In the genomic region with DNA sequence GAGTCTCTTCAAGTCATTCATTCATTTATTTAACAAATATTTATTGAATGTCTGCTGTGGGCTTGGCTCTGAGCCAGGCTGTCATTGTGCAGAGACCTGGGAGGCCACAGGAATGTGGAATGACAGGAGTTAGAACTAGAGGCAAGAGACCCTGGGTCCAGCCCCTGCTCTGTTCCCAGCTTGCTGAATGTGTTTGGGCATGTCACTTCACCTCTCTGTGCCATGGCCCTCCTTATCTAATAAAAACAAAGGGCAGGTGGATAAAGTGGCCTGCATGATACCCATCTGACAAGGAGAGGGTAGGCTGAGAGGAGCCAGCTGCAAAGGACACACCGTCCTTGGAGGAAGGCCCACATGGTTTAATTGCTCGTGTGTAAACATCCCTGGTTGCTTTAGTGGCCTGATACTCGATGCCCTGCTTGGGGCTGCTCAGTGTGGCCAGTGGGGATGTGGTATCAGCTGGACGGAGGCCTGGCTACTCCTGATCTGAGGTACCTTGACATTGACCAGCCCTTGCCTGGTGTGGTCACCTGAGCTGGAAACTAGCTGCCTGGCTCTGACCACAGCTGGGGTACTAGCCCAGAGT, we compare ENCODE assay signal across 11 cellular contexts.
DNase-seq lines count a peak whose midpoint lies in the region; ATAC-seq, FAIRE-seq and TF ChIP-seq lines count a peak whose summit lies in the region.
"Had no signal": no experiment of that assay in that cellular context is flagged by ENCODE, and none has a peak within 500 bp of the region (broad histone marks: within the 10 kb centered on the region; RNA-seq: fewer than 3 reads in every experiment).

No MANE protein-coding gene starts in this region.

- H3K27me3 ChIP-seq in left lung (no peaks in the 10 kb centered on the region), ascending aorta (no peaks in the 10 kb centered on the region)

- peak overlapping the region; percentile 57 for H3K27ac ChIP-seq in C4-2B
- no peak overlapping the region for H3K27ac ChIP-seq in left lung
- H3K27ac ChIP-seq in ascending aorta = no peak overlapping the region

- H3K36me3 ChIP-seq in left lung = no peaks in the 10 kb centered on the region
- no peaks in the 10 kb centered on the region for H3K36me3 ChIP-seq in ascending aorta

- H3K4me1 ChIP-seq in left lung (no peaks in the 10 kb centered on the region), ascending aorta (no peaks in the 10 kb centered on the region)

- DNase-seq in HTR-8/SVneo (ENCODE audit: insufficient read length, low spot score) (peak; percentile 17), SHP77 treated with DMSO at 0.1 percent for 48 hours (lab: John Stamatoyannopoulos, UW) (peak; percentile 5), left lung (peak in 1 of 2 donors; percentile 54), NCI-H146 (lab: John Stamatoyannopoulos, UW) (no peak), dermis blood vessel endothelial cell (no peak), ascending aorta (ENCODE audit: low spot score in 2 of 2) (no peak)
- no peak for DNase-seq in activated CD4-positive, alpha-beta T cell treated with anti-CD3 and anti-CD28 coated beads, Interleukin-2, amount 50 U/mL, for 4 hours
- DNase-seq: activated CD4-positive, alpha-beta memory T cell treated with anti-CD3 and anti-CD28 coated beads, Interleukin-2, amount 10 ng/mL, durations not matched to agents 7 days and 5 days; activated naive CD4-positive, alpha-beta T cell treated with Interleukin-2 at 50 U/mL for 16 hours; NCI-H1048 had no signal

- H3K4me3 ChIP-seq in left lung = no peak overlapping the region
- no peak overlapping the region for H3K4me3 ChIP-seq in ascending aorta

- TF ChIP-seq CTCF in C4-2B (conservative IDR thresholded peaks at IDR 0.05) = no peak
- no peak for TF ChIP-seq CTCF in left lung (IDR thresholded peaks at IDR 0.05)
- no peak for TF ChIP-seq CTCF in ascending aorta (IDR thresholded peaks at IDR 0.05)

- peak; percentile 80 for ATAC-seq in left lung

- intact Hi-C loops in left lung (cut with DNase I) = no loop called here
- intact Hi-C loops in ascending aorta (cut with DNase I) = no loop called here

- no peak for FAIRE-seq in HTR-8/SVneo (lab: Jason Lieb, UNC)

- H3K9me3 ChIP-seq in left lung (no peaks in the 10 kb centered on the region), ascending aorta (no peaks in the 10 kb centered on the region)

Comparison
In these comparisons a context has a peak if more than half of its experiments do, and no peak if none do; other contexts are left out.
1. DNase-seq: peak in HTR-8/SVneo (single experiment) and SHP77 treated with DMSO at 0.1 percent for 48 hours (single experiment); none in NCI-H146 (single experiment), activated CD4-positive, alpha-beta T cell treated with anti-CD3 and anti-CD28 coated beads, Interleukin-2, amount 50 U/mL, for 4 hours (0 of 2), dermis blood vessel endothelial cell (single experiment) and ascending aorta (0 of 2).